Comparison of ENCODE assay signal across 22 cellular contexts in the genomic region with DNA sequence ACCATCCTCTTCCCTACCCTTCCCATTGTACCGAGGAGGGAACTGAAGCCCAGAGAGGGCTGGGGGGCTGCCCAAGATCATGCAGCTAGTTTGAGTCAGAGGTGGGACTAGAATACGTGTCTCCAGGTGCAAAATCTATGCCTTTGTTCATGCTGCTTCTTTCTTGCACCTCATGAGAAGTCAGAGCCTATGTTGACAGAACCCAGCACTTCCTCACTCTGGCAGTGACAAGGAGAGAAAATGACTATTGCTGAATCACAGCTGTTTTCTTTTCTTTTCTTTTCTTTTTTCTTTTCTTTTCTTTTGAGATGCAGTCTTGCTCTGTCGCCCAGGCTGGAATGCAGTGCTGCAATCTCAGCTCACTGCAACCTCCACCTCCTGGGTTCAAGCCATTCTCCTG. TPM values are rescaled to one million over a fixed set of nuclear protein-coding genes. Genes with fewer than 3 reads are reported as not detected.
DNase-seq lines count a peak whose midpoint lies in the region; ATAC-seq and TF ChIP-seq lines count a peak whose summit lies in the region.
"Had no signal": no experiment of that assay in that cellular context is flagged by ENCODE, and none has a peak within 500 bp of the region (broad histone marks: within the 10 kb centered on the region; RNA-seq: fewer than 3 reads in every experiment).

No MANE protein-coding gene starts in this region.

- 0 out of 2 replicates have a peak, but pooled peaks cover 3% of the 10 kb centered on the region for H3K4me1 ChIP-seq in Caco-2
- peaks cover 18 to 55% (median 38%) of the 10 kb centered on the region in 6 donors for H3K4me1 ChIP-seq in spleen

- DNase-seq in Caco-2 (no peak), activated B cell treated with CpG ODN at 0.5 μM for 24 hours (no peak), spleen (no peak), DMS114 treated with DMSO at 0.1 percent for 48 hours (lab: John Stamatoyannopoulos, UW; ENCODE audit: unreplicated experiment) (no peak)
- DNase-seq: Calu3; CD4-positive, CD25-positive, alpha-beta regulatory T cell; Kasumi-1; MG63; NCI-H1105; NCI-H1694 treated with DMSO at 0.1 percent for 48 hours; NCI-H2227 treated with DMSO at 0.1 percent for 48 hours; NCI-H510A treated with DMSO at 0.1 percent for 48 hours; NCI-H774; SW 1271; T-helper 2 cell had no signal

- intact Hi-C loops in Caco-2 (cut with micrococcal nuclease; ENCODE audit: unreplicated experiment) (loop anchor here (2.0 to 5.0 kb wide), 2 partner anchors 47 to 93 kb away; partner anchors contain the start of gene PITHD1), activated B cell treated with CpG ODN at 0.5 μM for 24 hours (cut with micrococcal nuclease) (loop anchor here (2.0 kb wide), 1 partner anchor 39 kb away; no protein-coding TSS in a partner anchor), spleen (cut with DNase I; ENCODE audit: low total_unique reads) (no loop called here)

- H3K36me3 Mint-ChIP-seq in Caco-2 (ENCODE audit: insufficient read depth, unreplicated experiment) (peaks cover 7% of the 10 kb centered on the region), IgD-negative memory B cell (peaks cover 6% of the 10 kb centered on the region), activated B cell treated with CpG ODN at 0.5 μM for 24 hours (ENCODE audit: low read depth) (peaks cover 37% of the 10 kb centered on the region)
- H3K36me3 Mint-ChIP-seq: CD4-positive, CD25-positive, alpha-beta regulatory T cell had no signal

- no peaks in the 10 kb centered on the region for H3K9me3 Mint-ChIP-seq in Caco-2 (ENCODE audit: unreplicated experiment)
- no peaks in the 10 kb centered on the region for H3K9me3 Mint-ChIP-seq in IgD-negative memory B cell
- no peaks in the 10 kb centered on the region for H3K9me3 Mint-ChIP-seq in activated B cell treated with CpG ODN at 0.5 μM for 24 hours

- TF ChIP-seq POLR2A in spleen (IDR thresholded peaks at IDR 0.05), result no peak

- 0 out of 2 replicates have a peak overlapping the region, but pooled peaks have one; percentile 1 for H3K4me3 ChIP-seq in Caco-2 (ENCODE audit: low read depth, low read length)
- no peak overlapping the region for H3K4me3 ChIP-seq in spleen
- H3K4me3 ChIP-seq: SJSA1 had no signal

- TF ChIP-seq CTCF in Caco-2 (IDR thresholded peaks at IDR 0.05; ENCODE audit: insufficient read depth in 1 of 2, low read depth in 1 of 2, low read length in 1 of 2, severe bottlenecking in 1 of 2, unreplicated experiment in 1 of 2) (no peak), activated B cell treated with CpG ODN at 0.5 μM for 24 hours (IDR thresholded peaks at IDR 0.05) (no peak), spleen (IDR thresholded peaks at IDR 0.05 in 8 of 11, conservative IDR thresholded peaks at IDR 0.05 in 3 of 11) (no peak)

- H3K4me1 Mint-ChIP-seq in Caco-2 (ENCODE audit: low read depth, unreplicated experiment) (peaks cover 8% of the 10 kb centered on the region), IgD-negative memory B cell (peaks cover 25 to 30% (median 26%) of the 10 kb centered on the region in 3 donors), activated B cell treated with CpG ODN at 0.5 μM for 24 hours (peaks cover 40% of the 10 kb centered on the region)

- 78 to 88% (median 85%) methylated on average over 3 of the region's 3 CpGs for WGBS in spleen, 5 donors

- no peaks in the 10 kb centered on the region for H3K9me3 ChIP-seq in Caco-2
- no peaks in the 10 kb centered on the region for H3K9me3 ChIP-seq in spleen
- H3K9me3 ChIP-seq: MG63, SJSA1 had no signal

- ATAC-seq in activated B cell treated with CpG ODN at 0.5 μM for 24 hours (ENCODE audit: low read depth) (no peak), HG02973 (IDR thresholded peaks at IDR 0.05; ENCODE audit: unreplicated experiment) (no peak), GM18511 (IDR thresholded peaks at IDR 0.05; ENCODE audit: unreplicated experiment) (no peak)
- ATAC-seq: Panc1 had no signal

- H3K27ac ChIP-seq in spleen, result peak overlapping the region in 5 of 8 donors; percentile 76 to 92 (median 85)
- H3K27ac ChIP-seq: SJSA1 had no signal

- H3K27me3 Mint-ChIP-seq in Caco-2 (ENCODE audit: insufficient read depth, unreplicated experiment), result no peaks in the 10 kb centered on the region
- H3K27me3 Mint-ChIP-seq in IgD-negative memory B cell, result no peaks in the 10 kb centered on the region
- H3K27me3 Mint-ChIP-seq in activated B cell treated with CpG ODN at 0.5 μM for 24 hours, result no peaks in the 10 kb centered on the region

- CTCF ChIA-PET in Caco-2 (lab: Charles Lee), result interaction anchor here (0.7 to 1.5 kb wide), 2 partner anchors 60 to 79 kb away, joined by 6 to 8 read pairs; partner anchors contain the start of gene LYPLA2
- CTCF ChIA-PET in activated B cell treated with CpG ODN at 0.5 μM for 24 hours (lab: Charles Lee), result interaction anchor here (1.0 to 3.5 kb wide), 4 partner anchors 18 to 59 kb away, joined by 3 to 23 read pairs (median 13); no protein-coding TSS in a partner anchor

- H3K27me3 ChIP-seq in Caco-2 (replicated peaks; ENCODE audit: control insufficient read depth, insufficient read depth, low read length) (no peaks in the 10 kb centered on the region), spleen (replicated peaks in 1 of 7) (no peaks in the 10 kb centered on the region)
- H3K27me3 ChIP-seq: MG63 had no signal

- H3K36me3 ChIP-seq in Caco-2 (ENCODE audit: control insufficient read depth, insufficient read depth, low read length) (no peaks in the 10 kb centered on the region), spleen (peaks cover 0 to 33% (median under 1%) of the 10 kb centered on the region in 6 donors)
- H3K36me3 ChIP-seq: MG63, SJSA1 had no signal

- H3K4me3 Mint-ChIP-seq in Caco-2 (ENCODE audit: unreplicated experiment) (no peak overlapping the region), IgD-negative memory B cell (peak overlapping the region in 2 of 4 donors; percentile 65 to 74), activated B cell treated with CpG ODN at 0.5 μM for 24 hours (no peak overlapping the region)

- POLR2A ChIA-PET in Caco-2 (lab: Charles Lee), result no interaction called here
- POLR2A ChIA-PET in activated B cell treated with CpG ODN at 0.5 μM for 24 hours (lab: Charles Lee), result interaction anchor here (0.7 to 3.4 kb wide), 7 partner anchors 19 to 1845 kb away, joined by 3 to 20 read pairs (median 13); partner anchors contain the start of gene CNR2

- BruUV-seq in Caco-2 (replicated peaks; lab: Mats Ljungman, UMichigan), result no TSS peak

- H3K27ac Mint-ChIP-seq in Caco-2 (ENCODE audit: unreplicated experiment), result no peak overlapping the region
- peak overlapping the region in 2 of 3 donors; percentile 64 to 84 for H3K27ac Mint-ChIP-seq in IgD-negative memory B cell
- peak overlapping the region; percentile 53 for H3K27ac Mint-ChIP-seq in activated B cell treated with CpG ODN at 0.5 μM for 24 hours

RNA-seq across cellular contexts. Expression of gene FUCA1, which starts 1.7 kb away (rescaled TPM):
- total RNA-seq in Caco-2 (2022) (21.3 and 25.5 TPM in 2 replicates), activated B cell treated with CpG ODN at 0.5 μM for 24 hours (9.5 and 10.7 TPM in 2 replicates), spleen (100 to 1,000 TPM in 1 of 7 donors, 10 to 100 TPM in 6; 51.9 to 106 (median 78.8) TPM)
- polyA plus RNA-seq in IgD-negative memory B cell (14.7 TPM), spleen (10 to 100 TPM; 36.3 to 62.6 (median 40.8) TPM)

RNA-seq across cellular contexts. Expression of gene CNR2, which starts 43.3 kb away (rescaled TPM):
- total RNA-seq in Caco-2 (2022), result not detected in 2 replicates
- polyA plus RNA-seq in IgD-negative memory B cell, result 52.1 TPM
- 44.5 and 51.0 TPM in 2 replicates for total RNA-seq in activated B cell treated with CpG ODN at 0.5 μM for 24 hours
- total RNA-seq in spleen, result 10 to 100 TPM; 15.0 to 23.4 (median 18.2) TPM
- polyA plus RNA-seq in spleen, result 10 to 100 TPM; 18.2 to 26.6 (median 22.3) TPM
- total RNA-seq: Calu3, H4, HT-29 had no signal

RNA-seq across cellular contexts. Expression of gene HMGCL, which starts 44.6 kb away (rescaled TPM):
- total RNA-seq in Caco-2 (2022), result 18.3 and 19.4 TPM in 2 replicates
- 28.3 TPM for polyA plus RNA-seq in IgD-negative memory B cell
- 21.0 and 30.7 TPM in 2 replicates for total RNA-seq in activated B cell treated with CpG ODN at 0.5 μM for 24 hours
- 10 to 100 TPM; 26.5 to 42.3 (median 35.5) TPM for total RNA-seq in spleen
- polyA plus RNA-seq in spleen, result 10 to 100 TPM; 28.4 to 40.5 (median 32.6) TPM

Comparison
In these comparisons a context has a peak if more than half of its experiments do, and no peak if none do; other contexts are left out.
1. RNA of gene CNR2, which starts 43.3 kb away (total RNA-seq): 44.5 to 51.0 TPM in activated B cell treated with CpG ODN at 0.5 μM for 24 hours and 15.0 to 23.4 TPM in spleen; not detected in Caco-2; every median in the first group is over 10 times any median in the second.